ENCODE assay signal across 21 cellular contexts in the genomic region with DNA sequence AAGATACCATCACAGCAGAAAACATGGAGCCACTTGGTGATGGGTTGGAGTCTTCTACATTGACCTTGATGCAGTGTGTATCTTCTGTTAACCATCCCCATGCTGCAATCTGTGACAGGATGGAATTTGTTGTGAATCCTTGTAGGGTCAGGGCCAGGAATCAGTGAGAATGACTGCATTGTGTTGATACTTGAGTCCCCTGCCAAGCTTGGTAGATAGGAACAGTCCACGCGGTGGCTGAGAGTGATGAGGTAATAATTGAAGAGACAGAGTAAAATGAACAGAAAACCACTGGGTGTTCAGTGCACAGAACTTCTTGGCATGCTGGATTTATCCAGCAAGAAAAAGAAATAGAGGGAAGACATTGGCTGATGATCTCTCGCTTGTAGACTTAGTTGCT.
DNase-seq lines count a peak whose midpoint lies in the region; ATAC-seq and TF ChIP-seq lines count a peak whose summit lies in the region.
"Had no signal": no experiment of that assay in that cellular context is flagged by ENCODE, and none has a peak within 500 bp of the region (broad histone marks: within the 10 kb centered on the region; RNA-seq: fewer than 3 reads in every experiment).

No MANE protein-coding gene starts in this region.

- H3K27ac ChIP-seq in brain microvascular endothelial cell (no peak overlapping the region), left ventricle myocardium inferior (replicated peaks) (peak overlapping the region; percentile 41)
- H3K27ac ChIP-seq: skin epidermis, testis had no signal

- ATAC-seq in sciatic nerve (peak; percentile 53), HG03159 (IDR thresholded peaks at IDR 0.05; ENCODE audit: unreplicated experiment) (no peak), HG03135 (IDR thresholded peaks at IDR 0.05; ENCODE audit: unreplicated experiment) (no peak)
- ATAC-seq: left colon; stimulated activated memory B cell treated with anti-CD40 and anti-IgM and Interleukin-4, amounts not matched to agents 10 μg/mL and 1 μg/mL and 100 μg/mL, for 72 hours had no signal

- no peak overlapping the region for H3K4me3 Mint-ChIP-seq in activated T-cell treated with anti-CD3 and anti-CD28 coated beads, Interleukin-2, amount 50 U/mL, for 24 hours
- H3K4me3 Mint-ChIP-seq: CD4-positive, alpha-beta T cell; stimulated activated memory B cell treated with anti-CD40 and anti-IgM and Interleukin-4, amounts not matched to agents 10 μg/mL and 1 μg/mL and 100 μg/mL, for 72 hours had no signal

- H3K4me1 Mint-ChIP-seq in activated T-cell treated with anti-CD3 and anti-CD28 coated beads, Interleukin-2, amount 50 U/mL, for 24 hours (ENCODE audit: low read depth), result peaks cover 8% of the 10 kb centered on the region
- H3K4me1 Mint-ChIP-seq: stimulated activated memory B cell treated with anti-CD40 and anti-IgM and Interleukin-4, amounts not matched to agents 10 μg/mL and 1 μg/mL and 100 μg/mL, for 72 hours had no signal

- in situ Hi-C loops in brain microvascular endothelial cell (cut with HindIII; ENCODE audit: low pct_ligation_motif_present, low sequenced_read_pairs), result no loop called here

- no peaks in the 10 kb centered on the region for H3K36me3 Mint-ChIP-seq in activated T-cell treated with anti-CD3 and anti-CD28 coated beads, Interleukin-2, amount 50 U/mL, for 24 hours (ENCODE audit: low read depth)
- H3K36me3 Mint-ChIP-seq: stimulated activated memory B cell treated with anti-CD40 and anti-IgM and Interleukin-4, amounts not matched to agents 10 μg/mL and 1 μg/mL and 100 μg/mL, for 72 hours had no signal

- no peak overlapping the region for H3K4me3 ChIP-seq in brain microvascular endothelial cell (ENCODE audit: low read depth, low read length)
- H3K4me3 ChIP-seq in left ventricle myocardium inferior, result no peak overlapping the region
- H3K4me3 ChIP-seq: HAP-1, skin epidermis, testis had no signal

- TF ChIP-seq CTCF in brain microvascular endothelial cell (IDR thresholded peaks at IDR 0.05; ENCODE audit: low read depth, low read length, missing control alignments) (no peak), left ventricle myocardium inferior (IDR thresholded peaks at IDR 0.05; ENCODE audit: borderline replicate concordance) (no peak)

- H3K27ac Mint-ChIP-seq in activated T-cell treated with anti-CD3 and anti-CD28 coated beads, Interleukin-2, amount 50 U/mL, for 24 hours, result no peak overlapping the region
- H3K27ac Mint-ChIP-seq: CD4-positive, alpha-beta T cell; progenitor cell of endocrine pancreas; stimulated activated memory B cell treated with anti-CD40 and anti-IgM and Interleukin-4, amounts not matched to agents 10 μg/mL and 1 μg/mL and 100 μg/mL, for 72 hours had no signal

- no peaks in the 10 kb centered on the region for H3K27me3 ChIP-seq in brain microvascular endothelial cell (replicated peaks)
- H3K27me3 ChIP-seq in left ventricle myocardium inferior (ENCODE audit: low read depth), result peaks cover 73% of the 10 kb centered on the region
- H3K27me3 ChIP-seq: testis had no signal

- H3K36me3 ChIP-seq in brain microvascular endothelial cell (replicated peaks) (no peaks in the 10 kb centered on the region), left ventricle myocardium inferior (no peaks in the 10 kb centered on the region)
- H3K36me3 ChIP-seq: HAP-1 had no signal

- H3K27me3 Mint-ChIP-seq in activated T-cell treated with anti-CD3 and anti-CD28 coated beads, Interleukin-2, amount 50 U/mL, for 24 hours, result no peaks in the 10 kb centered on the region
- H3K27me3 Mint-ChIP-seq: CD4-positive, alpha-beta T cell; progenitor cell of endocrine pancreas; stimulated activated memory B cell treated with anti-CD40 and anti-IgM and Interleukin-4, amounts not matched to agents 10 μg/mL and 1 μg/mL and 100 μg/mL, for 72 hours had no signal

- H3K9me3 ChIP-seq in left ventricle myocardium inferior (replicated peaks), result no peaks in the 10 kb centered on the region
- H3K9me3 ChIP-seq: HAP-1, testis had no signal

- intact Hi-C loops in left ventricle myocardium inferior (cut with micrococcal nuclease), result no loop called here
- intact Hi-C loops in sciatic nerve (cut with DNase I), result no loop called here

- DNase-seq in RPMI7951 (ENCODE audit: low read depth) (peak; percentile 16), brain microvascular endothelial cell (peak; percentile 3), left ventricle myocardium inferior (no peak), sciatic nerve (ENCODE audit: low spot score) (no peak)
- no peak for DNase-seq in activated T-cell treated with anti-CD3 and anti-CD28 coated beads, Interleukin-2, amount 50 U/mL, for 24 hours
- DNase-seq: activated naive CD4-positive, alpha-beta T cell treated with Interleukin-2 at 50 U/mL for 16 hours; activated T-cell treated with anti-CD3 and anti-CD28 coated beads, Interleukin-2, amount 50 U/mL, for 48 hours; amniotic stem cell; CD4-positive, alpha-beta T cell; cerebellar nuclear complex; effector CD8-positive, alpha-beta T cell; erythroblast; left colon; stimulated activated CD4-positive, alpha-beta T cell treated with anti-CD3 and anti-CD28 coated beads, Interleukin-2, amount 100 ng/mL, for 24 hours; testis had no signal

- H3K4me1 ChIP-seq in left ventricle myocardium inferior, result no peaks in the 10 kb centered on the region
- H3K4me1 ChIP-seq: HAP-1, testis had no signal

- H3K9me3 Mint-ChIP-seq in activated T-cell treated with anti-CD3 and anti-CD28 coated beads, Interleukin-2, amount 50 U/mL, for 24 hours, result no peaks in the 10 kb centered on the region
- H3K9me3 Mint-ChIP-seq: CD4-positive, alpha-beta T cell; stimulated activated memory B cell treated with anti-CD40 and anti-IgM and Interleukin-4, amounts not matched to agents 10 μg/mL and 1 μg/mL and 100 μg/mL, for 72 hours had no signal

Comparison
In these comparisons a context has a peak if more than half of its experiments do, and no peak if none do; other contexts are left out.
1. DNase-seq: peak in RPMI7951 (single experiment) and brain microvascular endothelial cell (single experiment); none in left ventricle myocardium inferior (single experiment), sciatic nerve (single experiment) and activated T-cell treated with anti-CD3 and anti-CD28 coated beads, Interleukin-2, amount 50 U/mL, for 24 hours (single experiment).